ENCODE assay signal across 8 cellular contexts in genomic region chr3:112136959-112137693, GRCh38. TPM values are rescaled to one million over a fixed set of nuclear protein-coding genes. Genes with fewer than 3 reads are reported as not detected.
A peak's percentile ranks its signal among the peaks of the same experiment; 100 is the strongest.
DNase-seq lines count a peak whose midpoint lies in the region; ATAC-seq and TF ChIP-seq lines count a peak whose summit lies in the region.

No MANE protein-coding gene starts in this region.

- H3K36me3 ChIP-seq in ascending aorta = no peaks in the 10 kb centered on the region

- intact Hi-C loops in natural killer cell (cut with micrococcal nuclease) (no loop called here), ascending aorta (cut with DNase I) (no loop called here)

- no peaks in the 10 kb centered on the region for H3K4me1 ChIP-seq in ascending aorta

- H3K4me3 Mint-ChIP-seq in natural killer cell (no peak overlapping the region), glutamatergic neuron (ENCODE audit: unreplicated experiment) (no peak overlapping the region)
- H3K4me3 Mint-ChIP-seq in natural killer cell treated with Interleukin-12 subunit alpha and Interleukin-12 subunit beta and Interleukin-15 and Interleukin-18, amount 100 ng/mL, for 72 hours = no peak overlapping the region
- no peak overlapping the region for H3K4me3 Mint-ChIP-seq in stimulated activated naive CD8-positive, alpha-beta T cell treated with anti-CD3 and anti-CD28 coated beads, Interleukin-15, amount 100 ng/mL, for 72 hours

- no peak for DNase-seq in natural killer cell
- DNase-seq in natural killer cell treated with Interleukin-12 subunit alpha and Interleukin-12 subunit beta and Interleukin-15 and Interleukin-18, amount 100 ng/mL, for 72 hours (ENCODE audit: low spot score) = no peak
- peak; percentile 83 for DNase-seq in NCI-H82 (lab: John Stamatoyannopoulos, UW)
- DNase-seq in ascending aorta (ENCODE audit: low spot score in 2 of 2) = no peak
- DNase-seq in inferior parietal cortex (ENCODE audit: extremely low spot score) = peak; percentile 83
- DNase-seq in stimulated activated naive CD8-positive, alpha-beta T cell treated with anti-CD3 and anti-CD28 coated beads, Interleukin-15, amount 100 ng/mL, for 72 hours = peak; percentile 28 to 36
- no peak for DNase-seq in glutamatergic neuron

- no peaks in the 10 kb centered on the region for H3K9me3 Mint-ChIP-seq in natural killer cell
- H3K9me3 Mint-ChIP-seq in natural killer cell treated with Interleukin-12 subunit alpha and Interleukin-12 subunit beta and Interleukin-15 and Interleukin-18, amount 100 ng/mL, for 72 hours = no peaks in the 10 kb centered on the region
- H3K9me3 Mint-ChIP-seq in stimulated activated naive CD8-positive, alpha-beta T cell treated with anti-CD3 and anti-CD28 coated beads, Interleukin-15, amount 100 ng/mL, for 72 hours = no peaks in the 10 kb centered on the region
- no peaks in the 10 kb centered on the region for H3K9me3 Mint-ChIP-seq in glutamatergic neuron (ENCODE audit: unreplicated experiment)

- H3K27me3 Mint-ChIP-seq in natural killer cell (ENCODE audit: low read depth in 2 of 2) (peaks cover 0 to 3% of the 10 kb centered on the region in 2 donors), glutamatergic neuron (ENCODE audit: unreplicated experiment) (no peaks in the 10 kb centered on the region)
- H3K27me3 Mint-ChIP-seq in natural killer cell treated with Interleukin-12 subunit alpha and Interleukin-12 subunit beta and Interleukin-15 and Interleukin-18, amount 100 ng/mL, for 72 hours = peaks cover 0 to 6% of the 10 kb centered on the region in 2 donors
- no peaks in the 10 kb centered on the region for H3K27me3 Mint-ChIP-seq in stimulated activated naive CD8-positive, alpha-beta T cell treated with anti-CD3 and anti-CD28 coated beads, Interleukin-15, amount 100 ng/mL, for 72 hours

- peaks cover 9 to 11% of the 10 kb centered on the region in 2 donors for H3K4me1 Mint-ChIP-seq in natural killer cell
- H3K4me1 Mint-ChIP-seq in natural killer cell treated with Interleukin-12 subunit alpha and Interleukin-12 subunit beta and Interleukin-15 and Interleukin-18, amount 100 ng/mL, for 72 hours (ENCODE audit: low read depth in 2 of 2) = peaks cover 14 to 17% of the 10 kb centered on the region in 2 donors
- H3K4me1 Mint-ChIP-seq in stimulated activated naive CD8-positive, alpha-beta T cell treated with anti-CD3 and anti-CD28 coated beads, Interleukin-15, amount 100 ng/mL, for 72 hours = peaks cover 55% of the 10 kb centered on the region
- peaks cover 2% of the 10 kb centered on the region for H3K4me1 Mint-ChIP-seq in glutamatergic neuron (ENCODE audit: low read depth, unreplicated experiment)

- no peak overlapping the region for H3K27ac Mint-ChIP-seq in natural killer cell
- no peak overlapping the region for H3K27ac Mint-ChIP-seq in natural killer cell treated with Interleukin-12 subunit alpha and Interleukin-12 subunit beta and Interleukin-15 and Interleukin-18, amount 100 ng/mL, for 72 hours
- peak overlapping the region in 1 of 2 donors; percentile 44 for H3K27ac Mint-ChIP-seq in stimulated activated naive CD8-positive, alpha-beta T cell treated with anti-CD3 and anti-CD28 coated beads, Interleukin-15, amount 100 ng/mL, for 72 hours
- H3K27ac Mint-ChIP-seq in glutamatergic neuron (ENCODE audit: unreplicated experiment) = no peak overlapping the region

- H3K27me3 ChIP-seq in ascending aorta = no peaks in the 10 kb centered on the region

- H3K36me3 Mint-ChIP-seq in natural killer cell (no peaks in the 10 kb centered on the region), glutamatergic neuron (ENCODE audit: unreplicated experiment) (no peaks in the 10 kb centered on the region)
- H3K36me3 Mint-ChIP-seq in natural killer cell treated with Interleukin-12 subunit alpha and Interleukin-12 subunit beta and Interleukin-15 and Interleukin-18, amount 100 ng/mL, for 72 hours = no peaks in the 10 kb centered on the region

- TF ChIP-seq CTCF in natural killer cell (IDR thresholded peaks at IDR 0.05) (peak; percentile 17), ascending aorta (IDR thresholded peaks at IDR 0.05) (peak in 2 of 3 experiments; percentile 27 to 45), glutamatergic neuron (IDR thresholded peaks at IDR 0.05; ENCODE audit: partially characterized antibody, unreplicated experiment) (no peak)

- no peak overlapping the region for H3K27ac ChIP-seq in ascending aorta

- no peaks in the 10 kb centered on the region for H3K9me3 ChIP-seq in ascending aorta

- H3K4me3 ChIP-seq in ascending aorta = no peak overlapping the region

- peak in 1 of 3 donors; percentile 32 for ATAC-seq in natural killer cell
- no peak for ATAC-seq in natural killer cell treated with Interleukin-12 subunit alpha and Interleukin-12 subunit beta and Interleukin-15 and Interleukin-18, amount 100 ng/mL, for 72 hours
- ATAC-seq in HG03196 (IDR thresholded peaks at IDR 0.05; ENCODE audit: unreplicated experiment) = peak; percentile 22
- ATAC-seq in stimulated activated naive CD8-positive, alpha-beta T cell treated with anti-CD3 and anti-CD28 coated beads, Interleukin-15, amount 100 ng/mL, for 72 hours = peak; percentile 24

RNA-seq across cellular contexts. Expression of gene GCSAM, which starts 4.1 kb away (rescaled TPM):
- total RNA-seq in natural killer cell (1 to 10 TPM in 2 of 3 donors, under 1 TPM in 1; 0.59 to 3.0 (median 1.1) TPM), ascending aorta (not detected), glutamatergic neuron (ENCODE audit: unreplicated experiment) (not detected)
- total RNA-seq in natural killer cell treated with Interleukin-12 subunit alpha and Interleukin-12 subunit beta and Interleukin-15 and Interleukin-18, amount 100 ng/mL, for 72 hours = 1 to 10 TPM in 1 of 2 donors, under 1 TPM in 1; 1.00 to 5.3 TPM

RNA-seq across cellular contexts. Expression of gene C3orf52, which starts 50.9 kb away (rescaled TPM):
- total RNA-seq in natural killer cell = under 1 TPM in 2 of 3 donors, not detected in 1; 0.42 to 0.90 TPM
- total RNA-seq in natural killer cell treated with Interleukin-12 subunit alpha and Interleukin-12 subunit beta and Interleukin-15 and Interleukin-18, amount 100 ng/mL, for 72 hours = 1 to 10 TPM in 1 of 2 donors, under 1 TPM in 1; 0.64 to 1.8 TPM
- 0.32 TPM for total RNA-seq in ascending aorta
- 1.4 TPM for total RNA-seq in glutamatergic neuron (ENCODE audit: unreplicated experiment)

Comparison
In these comparisons a context has a peak if more than half of its experiments do, and no peak if none do; other contexts are left out.
1. ATAC-seq: peak in HG03196 (single experiment) and stimulated activated naive CD8-positive, alpha-beta T cell treated with anti-CD3 and anti-CD28 coated beads, Interleukin-15, amount 100 ng/mL, for 72 hours (single experiment); none in natural killer cell treated with Interleukin-12 subunit alpha and Interleukin-12 subunit beta and Interleukin-15 and Interleukin-18, amount 100 ng/mL, for 72 hours (0 of 2).
2. DNase-seq: peak in NCI-H82 (single experiment), inferior parietal cortex (single experiment) and stimulated activated naive CD8-positive, alpha-beta T cell treated with anti-CD3 and anti-CD28 coated beads, Interleukin-15, amount 100 ng/mL, for 72 hours (2 of 2); none in natural killer cell (single experiment), natural killer cell treated with Interleukin-12 subunit alpha and Interleukin-12 subunit beta and Interleukin-15 and Interleukin-18, amount 100 ng/mL, for 72 hours (single experiment), ascending aorta (0 of 2) and glutamatergic neuron (single experiment).